Comparison of ENCODE assay signal across 27 cellular contexts in genomic region chr13:50539791-50540530, GRCh38.
"Had no signal": no experiment of that assay in that cellular context is flagged by ENCODE, and none has a peak within 500 bp of the region (broad histone marks: within the 10 kb centered on the region; RNA-seq: fewer than 3 reads in every experiment).

No MANE protein-coding gene starts in this region.

- H3K4me3 ChIP-seq: cardiac muscle cell, K562, Peyer's patch, SJSA1 had no signal

- H3K9me3 ChIP-seq: SJSA1 had no signal

- H3K4me2 ChIP-seq: SK-N-SH had no signal

- DNase-seq: activated CD4-positive, alpha-beta memory T cell treated with anti-CD3 and anti-CD28 coated beads for 36 hours; activated CD4-positive, alpha-beta T cell treated with anti-CD3 and anti-CD28 coated beads, Interleukin-2, amount 10 ng/mL, durations not matched to agents 7 days and 5 days; activated CD8-positive, alpha-beta memory T cell treated with anti-CD3 and anti-CD28 coated beads, Interleukin-2, amount 50 U/mL, for 4 hours; activated gamma-delta T cell treated with Interleukin-2 at 50 U/mL for 16 hours; activated naive CD4-positive, alpha-beta T cell treated with anti-CD3 and anti-CD28 coated beads for 36 hours; activated naive CD8-positive, alpha-beta T cell treated with anti-CD3 and anti-CD28 coated beads, Interleukin-2, amount 50 U/mL, for 24 hours; activated T-cell treated with anti-CD3 and anti-CD28 coated beads for 4 hours; activated T-cell treated with anti-CD3 and anti-CD28 coated beads, Interleukin-2, amount 50 U/mL, for 4 hours; amniotic stem cell; aorta; NCI-H1092 treated with DMSO at 0.1 percent for 48 hours; NCI-H1417; NCI-H146; NCI-H187; NCI-H2029 treated with DMSO at 0.1 percent for 48 hours; NCI-H345; NCI-H524 treated with DMSO at 0.1 percent for 48 hours; PC-3; Peyer's patch; RPMI8226; SHP77 treated with DMSO at 0.1 percent for 48 hours; SK-N-SH had no signal

- H3K36me3 ChIP-seq: cardiac muscle cell, Peyer's patch, SJSA1 had no signal

- ATAC-seq: activated naive CD4-positive, alpha-beta T cell treated with anti-CD3 and anti-CD28 coated beads, Interleukin-2, amount 50 U/mL, for 72 hours; activated naive CD8-positive, alpha-beta T cell treated with anti-CD3 and anti-CD28 coated beads, Interleukin-2, amount 50 U/mL, for 24 hours; activated T-cell treated with anti-CD3 and anti-CD28 coated beads, Interleukin-2, amount 50 U/mL, for 4 hours; K562; PC-3 had no signal

- H3K9ac ChIP-seq: SK-N-SH had no signal

- H3K27ac ChIP-seq: cardiac muscle cell, Peyer's patch, SJSA1 had no signal

- H3K27me3 ChIP-seq: cardiac muscle cell, Peyer's patch, SJSA1 had no signal

- H3K4me1 ChIP-seq: Peyer's patch had no signal

- H3K9me2 ChIP-seq: SK-N-SH had no signal

- FAIRE-seq: K562, TTC549 had no signal
